In the genomic region with DNA sequence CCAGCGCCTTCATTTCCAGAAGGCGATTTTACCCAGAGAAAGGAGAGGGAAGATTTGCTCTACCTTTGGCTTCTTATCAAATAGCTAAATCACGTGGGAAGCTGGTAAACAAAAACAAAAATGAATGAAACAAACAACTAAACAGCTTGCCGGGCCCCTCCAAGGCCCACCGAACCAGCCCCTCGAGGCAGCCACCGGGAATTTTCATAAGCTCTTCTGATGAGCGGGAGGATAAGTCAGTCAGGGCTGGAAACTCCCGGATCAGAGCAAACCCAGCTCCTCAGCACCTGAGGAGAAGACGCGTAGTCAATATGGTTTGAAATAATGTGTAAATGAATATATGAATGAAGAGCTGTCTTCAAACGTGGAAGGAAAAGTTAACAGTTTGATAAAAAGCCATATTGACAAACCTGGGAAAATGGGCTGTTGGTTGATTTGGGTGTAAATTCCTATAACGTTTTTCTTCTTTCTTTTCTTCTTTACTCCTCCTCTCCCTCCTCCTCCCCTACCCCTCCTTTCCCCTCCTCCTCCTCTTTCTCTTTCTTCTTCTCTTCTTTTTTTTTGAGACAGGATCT, we compare ENCODE assay signal across 8 cellular contexts. TPM values are rescaled to one million over a fixed set of nuclear protein-coding genes. Genes with fewer than 3 reads are reported as not detected.
DNase-seq lines count a peak whose midpoint lies in the region; ATAC-seq, FAIRE-seq and TF ChIP-seq lines count a peak whose summit lies in the region.

No MANE protein-coding gene starts in this region.

- H3K4ac ChIP-seq in trophoblast cell (ENCODE audit: low read depth, low read length) = no peak overlapping the region

- peak overlapping the region; percentile 77 for H3K14ac ChIP-seq in trophoblast cell (ENCODE audit: low read length)

- no peaks in the 10 kb centered on the region for H3K9me2 ChIP-seq in DOHH2 (replicated peaks; ENCODE audit: control insufficient read depth, low read length)

- H3K79me1 ChIP-seq in trophoblast cell (ENCODE audit: low read length) = peaks cover 5% of the 10 kb centered on the region

- no peak for ATAC-seq in GM21526 (IDR thresholded peaks at IDR 0.05; ENCODE audit: low FRiP score, unreplicated experiment)
- no peak for ATAC-seq in GM21717 (IDR thresholded peaks at IDR 0.05; ENCODE audit: unreplicated experiment)

- H3K4me3 ChIP-seq in DOHH2 (ENCODE audit: low read length) (peak overlapping the region; percentile 80), esophagus (ENCODE audit: low read depth in 1 of 2, low read length in 2 of 2) (peak overlapping the region; percentile 50 to 58), trophoblast cell (ENCODE audit: low read depth, low read length) (no peak overlapping the region)

- peak overlapping the region; percentile 67 for H2BK120ac ChIP-seq in trophoblast cell (ENCODE audit: insufficient read depth, low read length, poor library complexity)

- H3K27ac ChIP-seq in DOHH2 (ENCODE audit: low read depth, low read length) = no peak overlapping the region
- peak overlapping the region; percentile 90 for H3K27ac ChIP-seq in RWPE1
- peak overlapping the region; percentile 97 for H3K27ac ChIP-seq in esophagus (ENCODE audit: low read depth in 2 of 2, low read length in 1 of 2)
- peak overlapping the region; percentile 90 for H3K27ac ChIP-seq in trophoblast cell (ENCODE audit: low read depth, low read length)

- TF ChIP-seq POLR2A in H54 (IDR thresholded peaks at IDR 0.05; ENCODE audit: low read depth, low read length) = no peak

- H2BK12ac ChIP-seq in trophoblast cell (ENCODE audit: low read length) = no peak overlapping the region

- no peak overlapping the region for H2AK5ac ChIP-seq in trophoblast cell (ENCODE audit: low read length)

- H3K36me3 ChIP-seq in DOHH2 (ENCODE audit: control insufficient read depth, low read length) = no peaks in the 10 kb centered on the region
- no peaks in the 10 kb centered on the region for H3K36me3 ChIP-seq in esophagus (ENCODE audit: control insufficient read depth in 2 of 2, insufficient read depth in 2 of 2, low read length in 1 of 2)
- no peaks in the 10 kb centered on the region for H3K36me3 ChIP-seq in trophoblast cell (ENCODE audit: control insufficient read depth in 1 of 2, insufficient read depth in 2 of 2, low read length in 2 of 2)

- peak overlapping the region; percentile 30 for H2AFZ ChIP-seq in trophoblast cell (ENCODE audit: insufficient read depth, low read length, poor library complexity)

- peaks cover 19% of the 10 kb centered on the region for H3F3A ChIP-seq in DOHH2 (ENCODE audit: control insufficient read depth, insufficient read depth)

- CTCF ChIA-PET in RWPE1 (lab: Yijun Ruan, JAX) = interaction anchor here (0.6 to 1.5 kb wide), 5 partner anchors 9 to 1688 kb away, joined by 3 to 5 read pairs (median 4); no protein-coding TSS in a partner anchor

- H4K91ac ChIP-seq in trophoblast cell (ENCODE audit: low read depth, low read length) = peak overlapping the region; percentile 84

- H3K4me1 ChIP-seq in DOHH2 (ENCODE audit: control insufficient read depth, low read length) = peaks cover 14% of the 10 kb centered on the region
- H3K4me1 ChIP-seq in esophagus (ENCODE audit: control insufficient read depth in 2 of 2, insufficient read depth in 2 of 2, low read length in 1 of 2) = peaks cover 0 to 8% of the 10 kb centered on the region in 2 donors
- peaks cover 7 to 10% of the 10 kb centered on the region in 2 experiments for H3K4me1 ChIP-seq in trophoblast cell (ENCODE audit: control insufficient read depth in 1 of 2, insufficient read depth in 2 of 2, low read length in 2 of 2)

- peak overlapping the region; percentile 89 for H3K4me2 ChIP-seq in DOHH2 (ENCODE audit: low read length)
- H3K4me2 ChIP-seq in trophoblast cell (ENCODE audit: low read length) = peak overlapping the region; percentile 74

- H3K27me3 ChIP-seq in DOHH2 (ENCODE audit: control insufficient read depth, low read length) (peaks cover 4% of the 10 kb centered on the region; the same call in 1 of the 2 replicates), esophagus (ENCODE audit: control insufficient read depth in 1 of 2, insufficient read depth in 2 of 2, low read length in 2 of 2) (no peaks in the 10 kb centered on the region), trophoblast cell (ENCODE audit: insufficient read depth, low read length) (no peaks in the 10 kb centered on the region)

- peak overlapping the region; percentile 81 for H4K12ac ChIP-seq in trophoblast cell (ENCODE audit: low read depth, low read length)

- peak overlapping the region; percentile 74 for H3K18ac ChIP-seq in trophoblast cell (ENCODE audit: low read length)

- H3K79me2 ChIP-seq in DOHH2 (ENCODE audit: control insufficient read depth, low read length) (no peaks in the 10 kb centered on the region), trophoblast cell (ENCODE audit: control insufficient read depth, insufficient read depth, low read length, poor library complexity) (peaks cover 1% of the 10 kb centered on the region)

- no peaks in the 10 kb centered on the region for H3K9me3 ChIP-seq in DOHH2 (ENCODE audit: control insufficient read depth, insufficient read depth, low read length)
- H3K9me3 ChIP-seq in esophagus (ENCODE audit: control insufficient read depth in 2 of 2, insufficient read depth in 1 of 2, low read depth in 1 of 2, low read length in 1 of 2) = no peaks in the 10 kb centered on the region
- H3K9me3 ChIP-seq in trophoblast cell (ENCODE audit: insufficient read depth, low read depth, low read length) = no peaks in the 10 kb centered on the region

- no peak for DNase-seq in RWPE1 (ENCODE audit: low spot score)
- DNase-seq in trophoblast cell = peak in 1 of 2 donors; percentile 33
- DNase-seq in H54 (ENCODE audit: insufficient read length, low spot score) = no peak
- no peak for DNase-seq in SKM-1 (lab: John Stamatoyannopoulos, UW; ENCODE audit: unreplicated experiment)

- TF ChIP-seq CTCF in DOHH2 (IDR thresholded peaks at IDR 0.05; ENCODE audit: low read depth, low read length, poor library complexity, severe bottlenecking) (no peak), RWPE1 (conservative IDR thresholded peaks at IDR 0.05; ENCODE audit: low read depth) (no peak)

- no peak for FAIRE-seq in H54 (lab: Jason Lieb, UNC)

- 22% methylated on average over 13 of the region's 13 CpGs for WGBS in esophagus, 2 donors
- 100% methylated on average over 3 of the region's 13 CpGs for WGBS in trophoblast cell (ENCODE audit: extremely low coverage, insufficient coverage, insufficient read length)

- peak overlapping the region; percentile 73 for H3K9ac ChIP-seq in trophoblast cell (ENCODE audit: low read length)

- peak overlapping the region; percentile 88 for H4K8ac ChIP-seq in trophoblast cell (ENCODE audit: low read depth, low read length)

- peak overlapping the region; percentile 64 for H2BK5ac ChIP-seq in trophoblast cell (ENCODE audit: low read depth, low read length, poor library complexity)

- no peaks in the 10 kb centered on the region for H4K20me1 ChIP-seq in DOHH2 (ENCODE audit: control insufficient read depth, insufficient read depth, low read depth, low read length)

- POLR2A ChIA-PET in RWPE1 (lab: Yijun Ruan, JAX; ENCODE audit: low non-redundant PET) = interaction anchor here (1.9 kb wide), 1 partner anchor 11 kb away, joined by 21 read pairs; a partner anchor contains a TSS

- H3K23ac ChIP-seq in trophoblast cell (ENCODE audit: low read length) = no peak overlapping the region

RNA-seq across cellular contexts. Expression of a gene that starts 10.7 kb away (rescaled TPM):
- polyA plus RNA-seq in esophagus = 1,000 to 10,000 TPM; 1,182 to 1,782 TPM
- 2,044 and 2,170 TPM in 2 replicates for polyA plus RNA-seq in trophoblast cell (2013)

RNA-seq across cellular contexts. Expression of a gene that starts 49.1 kb away (rescaled TPM):
- 1 to 10 TPM; 4.7 to 8.1 TPM for polyA plus RNA-seq in esophagus
- 34.2 and 37.5 TPM in 2 replicates for polyA plus RNA-seq in trophoblast cell (2013)
